Comparison of ENCODE assay signal across 3 cellular contexts in the genomic region with DNA sequence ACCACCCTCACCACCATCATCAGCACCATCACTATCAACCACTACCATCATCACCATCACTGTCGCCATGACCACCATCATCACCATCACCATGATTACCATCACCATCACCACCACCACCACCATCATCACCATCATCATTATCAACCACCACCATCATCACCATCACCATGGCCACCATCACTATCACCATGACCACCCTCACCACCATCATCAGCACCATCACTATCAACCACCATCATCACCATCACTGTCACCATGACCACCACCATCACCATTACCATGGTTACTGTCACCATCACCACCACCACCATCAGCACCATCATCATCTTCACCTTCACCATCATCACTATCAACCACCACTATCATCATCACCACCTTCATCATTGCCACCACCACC.
TF ChIP-seq lines count a peak whose summit lies in the region.

No MANE protein-coding gene starts in this region.

TF ChIP-seq in HEK293, 187 proteins besides CTCF, POLR2A, EP300 and RAD21 (continued from another document):
- 0 out of 2 replicates have a peak, but pooled peaks have one; percentile 12 for TF ChIP-seq ZNF544 (tag by site-specific recombination; IDR thresholded peaks at IDR 0.05)
- TF ChIP-seq ZFP41 (tag by site-specific recombination; IDR thresholded peaks at IDR 0.05; ENCODE audit: borderline replicate concordance) = no peak
- TF ChIP-seq, protein P1, sequence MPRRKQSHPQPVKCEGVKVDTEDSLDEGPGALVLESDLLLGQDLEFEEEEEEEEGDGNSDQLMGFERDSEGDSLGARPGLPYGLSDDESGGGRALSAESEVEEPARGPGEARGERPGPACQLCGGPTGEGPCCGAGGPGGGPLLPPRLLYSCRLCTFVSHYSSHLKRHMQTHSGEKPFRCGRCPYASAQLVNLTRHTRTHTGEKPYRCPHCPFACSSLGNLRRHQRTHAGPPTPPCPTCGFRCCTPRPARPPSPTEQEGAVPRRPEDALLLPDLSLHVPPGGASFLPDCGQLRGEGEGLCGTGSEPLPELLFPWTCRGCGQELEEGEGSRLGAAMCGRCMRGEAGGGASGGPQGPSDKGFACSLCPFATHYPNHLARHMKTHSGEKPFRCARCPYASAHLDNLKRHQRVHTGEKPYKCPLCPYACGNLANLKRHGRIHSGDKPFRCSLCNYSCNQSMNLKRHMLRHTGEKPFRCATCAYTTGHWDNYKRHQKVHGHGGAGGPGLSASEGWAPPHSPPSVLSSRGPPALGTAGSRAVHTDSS (tag by site-specific recombination; IDR thresholded peaks at IDR 0.05) = peak; percentile 90

TF ChIP-seq in HEK293T, 16 proteins besides CTCF, POLR2A, EP300 and RAD21 (continued from another document):
- TF ChIP-seq TARDBP (IDR thresholded peaks at IDR 0.05) (no peak), CTBP1 (IDR thresholded peaks at IDR 0.05; ENCODE audit: borderline replicate concordance) (0 out of 2 replicates have a peak, but pooled peaks have one; percentile 24), LEF1 (IDR thresholded peaks at IDR 0.05; ENCODE audit: borderline replicate concordance) (no peak), SP1 (IDR thresholded peaks at IDR 0.05) (no peak)

TF ChIP-seq in K562, 482 proteins besides CTCF, POLR2A, EP300 and RAD21 (continued from another document):
- TF ChIP-seq, protein P2, sequence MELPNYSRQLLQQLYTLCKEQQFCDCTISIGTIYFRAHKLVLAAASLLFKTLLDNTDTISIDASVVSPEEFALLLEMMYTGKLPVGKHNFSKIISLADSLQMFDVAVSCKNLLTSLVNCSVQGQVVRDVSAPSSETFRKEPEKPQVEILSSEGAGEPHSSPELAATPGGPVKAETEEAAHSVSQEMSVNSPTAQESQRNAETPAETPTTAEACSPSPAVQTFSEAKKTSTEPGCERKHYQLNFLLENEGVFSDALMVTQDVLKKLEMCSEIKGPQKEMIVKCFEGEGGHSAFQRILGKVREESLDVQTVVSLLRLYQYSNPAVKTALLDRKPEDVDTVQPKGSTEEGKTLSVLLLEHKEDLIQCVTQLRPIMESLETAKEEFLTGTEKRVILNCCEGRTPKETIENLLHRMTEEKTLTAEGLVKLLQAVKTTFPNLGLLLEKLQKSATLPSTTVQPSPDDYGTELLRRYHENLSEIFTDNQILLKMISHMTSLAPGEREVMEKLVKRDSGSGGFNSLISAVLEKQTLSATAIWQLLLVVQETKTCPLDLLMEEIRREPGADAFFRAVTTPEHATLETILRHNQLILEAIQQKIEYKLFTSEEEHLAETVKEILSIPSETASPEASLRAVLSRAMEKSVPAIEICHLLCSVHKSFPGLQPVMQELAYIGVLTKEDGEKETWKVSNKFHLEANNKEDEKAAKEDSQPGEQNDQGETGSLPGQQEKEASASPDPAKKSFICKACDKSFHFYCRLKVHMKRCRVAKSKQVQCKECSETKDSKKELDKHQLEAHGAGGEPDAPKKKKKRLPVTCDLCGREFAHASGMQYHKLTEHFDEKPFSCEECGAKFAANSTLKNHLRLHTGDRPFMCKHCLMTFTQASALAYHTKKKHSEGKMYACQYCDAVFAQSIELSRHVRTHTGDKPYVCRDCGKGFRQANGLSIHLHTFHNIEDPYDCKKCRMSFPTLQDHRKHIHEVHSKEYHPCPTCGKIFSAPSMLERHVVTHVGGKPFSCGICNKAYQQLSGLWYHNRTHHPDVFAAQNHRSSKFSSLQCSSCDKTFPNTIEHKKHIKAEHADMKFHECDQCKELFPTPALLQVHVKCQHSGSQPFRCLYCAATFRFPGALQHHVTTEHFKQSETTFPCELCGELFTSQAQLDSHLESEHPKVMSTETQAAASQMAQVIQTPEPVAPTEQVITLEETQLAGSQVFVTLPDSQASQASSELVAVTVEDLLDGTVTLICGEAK (IDR thresholded peaks at IDR 0.05) = 0 out of 2 replicates have a peak, but pooled peaks have one; percentile 27
- TF ChIP-seq, protein P2 (CRISPR knock-in tag; IDR thresholded peaks at IDR 0.05) = no peak
- TF ChIP-seq RFX1 (IDR thresholded peaks at IDR 0.05) (peak; percentile 89), ZNF263 (CRISPR knock-in tag; IDR thresholded peaks at IDR 0.05; ENCODE audit: borderline replicate concordance) (no peak), CTBP1 (IDR thresholded peaks at IDR 0.05; ENCODE audit: borderline replicate concordance) (peak; percentile 86), ELF4 (CRISPR knock-in tag; IDR thresholded peaks at IDR 0.05) (peak; percentile 72; the same call in 1 of the 2 replicates), HDAC2 (IDR thresholded peaks at IDR 0.05) (peak; percentile 72; the same call in 1 of the 2 replicates), CSDE1 (IDR thresholded peaks at IDR 0.05) (peak in 1 of 2 experiments; percentile 72; a peak in 1 of 4 replicates), KDM1A (IDR thresholded peaks at IDR 0.05) (peak; percentile 92 to 93), ARID1B (IDR thresholded peaks at IDR 0.05) (no peak), FOXK2 (conservative IDR thresholded peaks at IDR 0.05 in 1 of 2, IDR thresholded peaks at IDR 0.05 in 1 of 2; ENCODE audit: low read depth in 2 of 2) (no peak), MXI1 (IDR thresholded peaks at IDR 0.05; ENCODE audit: low read depth, low read length) (0 out of 2 replicates have a peak, but pooled peaks have one; percentile 40), HDAC1 (IDR thresholded peaks at IDR 0.05) (peak in 1 of 2 experiments; percentile 81; a peak in 2 of 4 replicates)
- TF ChIP-seq, protein P3, sequence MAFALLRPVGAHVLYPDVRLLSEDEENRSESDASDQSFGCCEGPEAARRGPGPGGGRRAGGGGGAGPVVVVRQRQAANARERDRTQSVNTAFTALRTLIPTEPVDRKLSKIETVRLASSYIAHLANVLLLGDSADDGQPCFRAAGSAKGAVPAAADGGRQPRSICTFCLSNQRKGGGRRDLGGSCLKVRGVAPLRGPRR (CRISPR knock-in tag; IDR thresholded peaks at IDR 0.05) = no peak
